Comparison of ENCODE assay signal across 17 cellular contexts in genomic region chr1:226615876-226616275, GRCh38.
DNase-seq lines count a peak whose midpoint lies in the region; ATAC-seq and TF ChIP-seq lines count a peak whose summit lies in the region.
"Had no signal": no experiment of that assay in that cellular context is flagged by ENCODE, and none has a peak within 500 bp of the region (broad histone marks: within the 10 kb centered on the region; RNA-seq: fewer than 3 reads in every experiment).

No MANE protein-coding gene starts in this region.

- WGBS in hepatocyte (ENCODE audit: low lambda C conversion rate, missing lambda C conversion rate), result 79% methylated on average over 9 of the region's 9 CpGs
- WGBS in sigmoid colon, 2 donors, result 88 to 90% methylated on average over 9 of the region's 9 CpGs

- no peaks in the 10 kb centered on the region for H3K79me2 ChIP-seq in hepatocyte

- no peak for TF ChIP-seq POLR2A in sigmoid colon (IDR thresholded peaks at IDR 0.05)

- intact Hi-C loops in natural killer cell (cut with micrococcal nuclease) (no loop called here), sigmoid colon (cut with DNase I) (no loop called here)

- H3K9me3 ChIP-seq in hepatocyte (ENCODE audit: low read depth) (no peaks in the 10 kb centered on the region), sigmoid colon (no peaks in the 10 kb centered on the region)

- H3K4me3 ChIP-seq in hepatocyte (no peak overlapping the region), sigmoid colon (no peak overlapping the region)
- H3K4me3 ChIP-seq: GM12878 had no signal

- no peaks in the 10 kb centered on the region for H3K27me3 ChIP-seq in hepatocyte
- no peaks in the 10 kb centered on the region for H3K27me3 ChIP-seq in sigmoid colon

- H3K27ac Mint-ChIP-seq in natural killer cell treated with Interleukin-12 subunit alpha and Interleukin-12 subunit beta and Interleukin-15 and Interleukin-18, amount 100 ng/mL, for 72 hours, result no peak overlapping the region
- H3K27ac Mint-ChIP-seq in natural killer cell, result no peak overlapping the region
- H3K27ac Mint-ChIP-seq: B cell, H9 had no signal

- no peaks in the 10 kb centered on the region for H3K36me3 Mint-ChIP-seq in natural killer cell treated with Interleukin-12 subunit alpha and Interleukin-12 subunit beta and Interleukin-15 and Interleukin-18, amount 100 ng/mL, for 72 hours
- H3K36me3 Mint-ChIP-seq in natural killer cell, result no peaks in the 10 kb centered on the region
- H3K36me3 Mint-ChIP-seq: CD4-positive, CD25-positive, alpha-beta regulatory T cell had no signal

- H3K4me1 Mint-ChIP-seq in natural killer cell treated with Interleukin-12 subunit alpha and Interleukin-12 subunit beta and Interleukin-15 and Interleukin-18, amount 100 ng/mL, for 72 hours (ENCODE audit: low read depth in 2 of 2), result no peaks in the 10 kb centered on the region
- no peaks in the 10 kb centered on the region for H3K4me1 Mint-ChIP-seq in natural killer cell
- H3K4me1 Mint-ChIP-seq: B cell; CD4-positive, CD25-positive, alpha-beta regulatory T cell; CD8-positive, alpha-beta memory T cell had no signal

- no peak for TF ChIP-seq CTCF in natural killer cell (IDR thresholded peaks at IDR 0.05)
- TF ChIP-seq CTCF in hepatocyte (IDR thresholded peaks at IDR 0.05; ENCODE audit: poor library complexity), result no peak
- TF ChIP-seq CTCF in sigmoid colon (IDR thresholded peaks at IDR 0.05), result no peak

- no peak overlapping the region for H3K4me2 ChIP-seq in hepatocyte

- no peak overlapping the region for H3K4me3 Mint-ChIP-seq in natural killer cell treated with Interleukin-12 subunit alpha and Interleukin-12 subunit beta and Interleukin-15 and Interleukin-18, amount 100 ng/mL, for 72 hours
- H3K4me3 Mint-ChIP-seq in natural killer cell, result no peak overlapping the region
- H3K4me3 Mint-ChIP-seq: B cell; CD4-positive, CD25-positive, alpha-beta regulatory T cell; CD8-positive, alpha-beta memory T cell; H9 had no signal

- no peaks in the 10 kb centered on the region for H4K20me1 ChIP-seq in hepatocyte (ENCODE audit: insufficient read depth, poor library complexity, severe bottlenecking)

- H3K27me3 Mint-ChIP-seq in natural killer cell treated with Interleukin-12 subunit alpha and Interleukin-12 subunit beta and Interleukin-15 and Interleukin-18, amount 100 ng/mL, for 72 hours, result no peaks in the 10 kb centered on the region
- H3K27me3 Mint-ChIP-seq in natural killer cell (ENCODE audit: low read depth in 2 of 2), result no peaks in the 10 kb centered on the region
- H3K27me3 Mint-ChIP-seq: B cell had no signal

- peak; percentile 15 for DNase-seq in natural killer cell treated with Interleukin-12 subunit alpha and Interleukin-12 subunit beta and Interleukin-15 and Interleukin-18, amount 100 ng/mL, for 72 hours (ENCODE audit: low spot score)
- DNase-seq in natural killer cell (no peak), hepatocyte (ENCODE audit: low spot score) (no peak), sigmoid colon (peak; percentile 43), foreskin melanocyte (no peak), islet precursor cell (no peak)
- DNase-seq: C1 segment of cervical spinal cord; CD4-positive, CD25-positive, alpha-beta regulatory T cell; CD8-positive, alpha-beta memory T cell; COR-L47; DMS 273 treated with DMSO at 0.1 percent for 48 hours; DMS53; DND-41; EL; H9 had no signal

- TF ChIP-seq EP300 in sigmoid colon (IDR thresholded peaks at IDR 0.05), result no peak

- no peaks in the 10 kb centered on the region for H3K36me3 ChIP-seq in hepatocyte (replicated peaks; ENCODE audit: insufficient read depth, low read depth)
- no peaks in the 10 kb centered on the region for H3K36me3 ChIP-seq in sigmoid colon

- no peak overlapping the region for H2AFZ ChIP-seq in hepatocyte

- H3K27ac ChIP-seq in hepatocyte (peak overlapping the region; percentile 76), sigmoid colon (no peak overlapping the region)

- no peaks in the 10 kb centered on the region for H3K4me1 ChIP-seq in hepatocyte (ENCODE audit: insufficient read depth)
- H3K4me1 ChIP-seq in sigmoid colon, result no peaks in the 10 kb centered on the region

- H3K9me2 ChIP-seq in hepatocyte (replicated peaks; ENCODE audit: insufficient read depth), result no peaks in the 10 kb centered on the region

- ATAC-seq in natural killer cell treated with Interleukin-12 subunit alpha and Interleukin-12 subunit beta and Interleukin-15 and Interleukin-18, amount 100 ng/mL, for 72 hours, result no peak
- no peak for ATAC-seq in natural killer cell
- ATAC-seq: GM12878 had no signal

- H3K9me3 Mint-ChIP-seq in natural killer cell treated with Interleukin-12 subunit alpha and Interleukin-12 subunit beta and Interleukin-15 and Interleukin-18, amount 100 ng/mL, for 72 hours, result no peaks in the 10 kb centered on the region
- no peaks in the 10 kb centered on the region for H3K9me3 Mint-ChIP-seq in natural killer cell
- H3K9me3 Mint-ChIP-seq: CD4-positive, CD25-positive, alpha-beta regulatory T cell; CD8-positive, alpha-beta memory T cell had no signal

Comparison
In these comparisons a context has a peak if more than half of its experiments do, and no peak if none do; other contexts are left out.
1. DNase-seq: peak in natural killer cell treated with Interleukin-12 subunit alpha and Interleukin-12 subunit beta and Interleukin-15 and Interleukin-18, amount 100 ng/mL, for 72 hours (single experiment) and sigmoid colon (single experiment); none in natural killer cell (single experiment), hepatocyte (single experiment), foreskin melanocyte (single experiment) and islet precursor cell (single experiment).